Comparison of ENCODE assay signal across 12 cellular contexts in genomic region chrX:397575-397974, GRCh38.
DNase-seq lines count a peak whose midpoint lies in the region; ATAC-seq and TF ChIP-seq lines count a peak whose summit lies in the region.
"Had no signal": no experiment of that assay in that cellular context is flagged by ENCODE, and none has a peak within 500 bp of the region (broad histone marks: within the 10 kb centered on the region; RNA-seq: fewer than 3 reads in every experiment).

No MANE protein-coding gene starts in this region.

- DNase-seq in HFF-Myc (ENCODE audit: extremely low read depth, low read depth): peak; percentile 63
- peak; percentile 80 for DNase-seq in ecto neural progenitor cell (ENCODE audit: low spot score)
- peak; percentile 95 for DNase-seq in iris pigment epithelial cell (ENCODE audit: low read depth)
- peak; percentile 29 for DNase-seq in smooth muscle cell of the brain vasculature (ENCODE audit: low read depth, low spot score)
- no peak for DNase-seq in T-helper 2 cell
- no peak for DNase-seq in OCI-M1 (lab: John Stamatoyannopoulos, UW)
- DNase-seq: activated CD4-positive, CD25-positive, alpha-beta regulatory T cell treated with anti-CD3 and anti-CD28 coated beads, Interleukin-2, amount 50 U/mL, for 72 hours; colonic mucosa; immature natural killer cell; NCI-H2171 treated with DMSO at 0.1 percent for 48 hours had no signal

- TF ChIP-seq CTCF in HFF-Myc (IDR thresholded peaks at IDR 0.05; ENCODE audit: low read depth, low read length, missing control alignments): no peak

- ATAC-seq in HG03108 (IDR thresholded peaks at IDR 0.05; ENCODE audit: unreplicated experiment): no peak
- ATAC-seq: natural killer cell treated with Interleukin-12 subunit alpha and Interleukin-12 subunit beta and Interleukin-15 and Interleukin-18, amount 100 ng/mL, for 72 hours had no signal

- H3K4me3 ChIP-seq in HFF-Myc (replicated peaks; ENCODE audit: low read depth, low read length): no peak overlapping the region
- H3K4me3 ChIP-seq: colonic mucosa had no signal

Comparison
In these comparisons a context has a peak if more than half of its experiments do, and no peak if none do; other contexts are left out.
1. DNase-seq: peak in HFF-Myc (single experiment), ecto neural progenitor cell (single experiment), iris pigment epithelial cell (single experiment) and smooth muscle cell of the brain vasculature (single experiment); none in T-helper 2 cell (0 of 5) and OCI-M1 (single experiment).